ENCODE assay signal across 8 cellular contexts in genomic region chr2:219496781-219497494, GRCh38. TPM values are rescaled to one million over a fixed set of nuclear protein-coding genes. Genes with fewer than 3 reads are reported as not detected.
DNase-seq lines count a peak whose midpoint lies in the region; ATAC-seq, FAIRE-seq and TF ChIP-seq lines count a peak whose summit lies in the region.

No MANE protein-coding gene starts in this region.

- H3K36me3 Mint-ChIP-seq in activated T-cell treated with anti-CD3 and anti-CD28 coated beads, Interleukin-2, amount 50 U/mL, for 72 hours (ENCODE audit: insufficient read depth in 2 of 2): peaks cover 2 to 5% of the 10 kb centered on the region in 2 donors

- RAD21 ChIA-PET in HCT116 (lab: Charles Lee; ENCODE audit: low non-redundant PET in 1 of 2, low total read pairs in 2 of 2, uncharacterized antibody in 2 of 2, unreplicated experiment in 2 of 2): no interaction called here

- H3K9me3 Mint-ChIP-seq in activated T-cell treated with anti-CD3 and anti-CD28 coated beads, Interleukin-2, amount 50 U/mL, for 72 hours: no peaks in the 10 kb centered on the region

- intact Hi-C loops in HCT116 (cut with micrococcal nuclease): no loop called here
- intact Hi-C loops in right cardiac atrium (cut with DNase I): no loop called here
- intact Hi-C loops in sciatic nerve (cut with DNase I): no loop called here

- no peak for FAIRE-seq in D721Med (lab: Jason Lieb, UNC)

- ATAC-seq in HCT116 (no peak), right cardiac atrium (no peak), sciatic nerve (peak; percentile 0)
- no peak for ATAC-seq in activated T-cell treated with anti-CD3 and anti-CD28 coated beads, Interleukin-2, amount 50 U/mL, for 72 hours (replicated peaks in 1 of 2)

- peak overlapping the region; percentile 95 to 98 for H3K4me3 Mint-ChIP-seq in activated T-cell treated with anti-CD3 and anti-CD28 coated beads, Interleukin-2, amount 50 U/mL, for 72 hours

- no peak overlapping the region for H3K9ac ChIP-seq in HCT116 (ENCODE audit: low read length)

- H3K9me2 ChIP-seq in HCT116 (ENCODE audit: insufficient read depth): no peaks in the 10 kb centered on the region

- H3K4me2 ChIP-seq in HCT116 (ENCODE audit: low read length): peak overlapping the region; percentile 99

- DNase-seq in HCT116 (ENCODE audit: low read depth, low spot score) (no peak), right cardiac atrium (peak; percentile 42 to 79 (median 77)), sciatic nerve (ENCODE audit: low spot score) (no peak), DMS 273 (lab: John Stamatoyannopoulos, UW; ENCODE audit: unreplicated experiment) (no peak), D721Med (ENCODE audit: insufficient read length, low spot score) (no peak), GM10266 (ENCODE audit: extremely low spot score) (no peak), NAMALWA (ENCODE audit: low spot score) (no peak)
- no peak for DNase-seq in activated T-cell treated with anti-CD3 and anti-CD28 coated beads, Interleukin-2, amount 50 U/mL, for 72 hours

- H3K36me3 ChIP-seq in HCT116 (ENCODE audit: control insufficient read depth in 1 of 2, insufficient read depth in 2 of 2, low read length in 2 of 2): no peaks in the 10 kb centered on the region

- H4K20me1 ChIP-seq in HCT116 (ENCODE audit: insufficient read depth): no peaks in the 10 kb centered on the region

- no peak overlapping the region for H2AFZ ChIP-seq in HCT116 (ENCODE audit: low read depth, low read length, poor library complexity, severe bottlenecking)

- BruUV-seq in HCT116 (replicated peaks; lab: Mats Ljungman, UMichigan): no TSS peak

- CTCF ChIA-PET in HCT116 (lab: Charles Lee): interaction anchor here (1.0 to 5.2 kb wide), 6 partner anchors 11 to 44 kb away, joined by 5 to 103 read pairs (median 40); no protein-coding TSS in a partner anchor

- peaks cover 14% of the 10 kb centered on the region for H3K79me2 ChIP-seq in HCT116 (ENCODE audit: insufficient read depth, low read length)

- H3K9me3 ChIP-seq in HCT116 (ENCODE audit: control insufficient read depth in 1 of 2, insufficient read depth in 1 of 2, low read depth in 1 of 2, low read length in 2 of 2) (no peaks in the 10 kb centered on the region), right cardiac atrium (ENCODE audit: control insufficient read depth, low read length) (no peaks in the 10 kb centered on the region)

- H3K4me3 ChIP-seq in HCT116 (replicated peaks in 1 of 2; ENCODE audit: low read depth in 1 of 2, low read length in 2 of 2) (peak overlapping the region in 1 of 2 experiments; percentile 75; a peak in 2 of 4 replicates), right cardiac atrium (ENCODE audit: low read length) (peak overlapping the region; percentile 87)

- H3K4me1 Mint-ChIP-seq in activated T-cell treated with anti-CD3 and anti-CD28 coated beads, Interleukin-2, amount 50 U/mL, for 72 hours (ENCODE audit: low read depth): peaks cover 37% of the 10 kb centered on the region

- H3K27me3 ChIP-seq in HCT116 (ENCODE audit: insufficient read depth, low read length): no peaks in the 10 kb centered on the region
- H3K27me3 ChIP-seq in right cardiac atrium (ENCODE audit: control insufficient read depth, insufficient read depth): no peaks in the 10 kb centered on the region

- TF ChIP-seq CTCF in HCT116 (IDR thresholded peaks at IDR 0.05 in 2 of 3, conservative IDR thresholded peaks at IDR 0.05 in 1 of 3; ENCODE audit: borderline replicate concordance in 1 of 3, insufficient read depth in 1 of 3, low read depth in 2 of 3, low read length in 2 of 3) (no peak), D721Med (IDR thresholded peaks at IDR 0.05; ENCODE audit: insufficient read depth, missing control alignments) (no peak), GM10266 (IDR thresholded peaks at IDR 0.05; ENCODE audit: control insufficient read depth, insufficient read depth, low read depth, missing control alignments) (no peak)

- no peak for TF ChIP-seq RAD21 in HCT116 (IDR thresholded peaks at IDR 0.05; ENCODE audit: low read depth)

- H3K27ac ChIP-seq in HCT116 (ENCODE audit: low read depth, low read length) (peak overlapping the region; percentile 35; the same call in 1 of the 2 replicates), right cardiac atrium (ENCODE audit: low read length) (no peak overlapping the region)

- 32% methylated on average over 65 of the region's 65 CpGs for WGBS in right cardiac atrium

- H3K4me1 ChIP-seq in HCT116 (ENCODE audit: control insufficient read depth in 1 of 2, insufficient read depth in 2 of 2, low read length in 2 of 2) (peaks cover 24 to 47% of the 10 kb centered on the region in 2 experiments), right cardiac atrium (ENCODE audit: control insufficient read depth, insufficient read depth, low read length) (no peaks in the 10 kb centered on the region)

- no peak for TF ChIP-seq POLR2A in HCT116 (IDR thresholded peaks at IDR 0.05; ENCODE audit: borderline replicate concordance, extremely low read depth, insufficient read depth, insufficient read length)

- H3K27me3 Mint-ChIP-seq in activated T-cell treated with anti-CD3 and anti-CD28 coated beads, Interleukin-2, amount 50 U/mL, for 72 hours (ENCODE audit: low read depth): peaks cover 53% of the 10 kb centered on the region

- no peak overlapping the region for H3K27ac Mint-ChIP-seq in activated T-cell treated with anti-CD3 and anti-CD28 coated beads, Interleukin-2, amount 50 U/mL, for 72 hours

- POLR2A ChIA-PET in HCT116 (lab: Charles Lee): interaction anchor here (1.0 to 2.8 kb wide), 8 partner anchors 13 to 109 kb away, joined by 3 to 18 read pairs (median 6); partner anchors contain the start of gene DNPEP

TF ChIP-seq in HCT116, 20 proteins besides CTCF, POLR2A, EP300 and RAD21:
- TF ChIP-seq EGR1 (IDR thresholded peaks at IDR 0.05; ENCODE audit: low read depth) (no peak), ATF3 (IDR thresholded peaks at IDR 0.05) (no peak), YY1 (IDR thresholded peaks at IDR 0.05; ENCODE audit: extremely low read depth, insufficient replicate concordance, low read depth, low read length) (no peak), MAX (IDR thresholded peaks at IDR 0.05) (no peak), CEBPB (IDR thresholded peaks at IDR 0.05; ENCODE audit: low read depth) (no peak)

RNA-seq across cellular contexts. Expression of gene GMPPA, which starts 1.8 kb away (rescaled TPM):
- 71.8 TPM for total RNA-seq in HCT116 (2021; ENCODE audit: unreplicated experiment)
- polyA plus RNA-seq in HCT116 (2012): 78.5 and 89.8 TPM in 2 replicates
- 10 to 100 TPM; 39.4 to 47.3 TPM for total RNA-seq in activated T-cell treated with anti-CD3 and anti-CD28 coated beads, Interleukin-2, amount 50 U/mL, for 72 hours
- total RNA-seq in right cardiac atrium: 10 to 100 TPM; 22.9 to 27.5 (median 25.4) TPM
- 21.6 TPM for polyA plus RNA-seq in right cardiac atrium
- total RNA-seq in sciatic nerve: 25.9 TPM

RNA-seq across cellular contexts. Expression of gene ASIC4, which starts 17.3 kb away (rescaled TPM):
- total RNA-seq in HCT116 (2021; ENCODE audit: unreplicated experiment) (2.1 TPM), right cardiac atrium (1 to 10 TPM in 3 of 4 donors, under 1 TPM in 1; 0.28 to 1.8 (median 1.6) TPM), sciatic nerve (0.31 TPM)
- 1.3 and 1.9 TPM in 2 replicates for polyA plus RNA-seq in HCT116 (2012)
- under 1 TPM; 0.19 to 0.30 TPM for total RNA-seq in activated T-cell treated with anti-CD3 and anti-CD28 coated beads, Interleukin-2, amount 50 U/mL, for 72 hours
- 0.57 TPM for polyA plus RNA-seq in right cardiac atrium

RNA-seq across cellular contexts. Expression of gene CHPF, which starts 46.7 kb away (rescaled TPM):
- total RNA-seq in HCT116 (2021; ENCODE audit: unreplicated experiment): 228 TPM
- polyA plus RNA-seq in HCT116 (2012): 315 and 347 TPM in 2 replicates
- total RNA-seq in activated T-cell treated with anti-CD3 and anti-CD28 coated beads, Interleukin-2, amount 50 U/mL, for 72 hours: 10 to 100 TPM; 24.7 to 25.5 TPM
- 100 to 1,000 TPM in 2 of 4 donors, 10 to 100 TPM in 2; 92.6 to 145 (median 101) TPM for total RNA-seq in right cardiac atrium
- polyA plus RNA-seq in right cardiac atrium: 115 TPM
- 33.4 TPM for total RNA-seq in sciatic nerve

RNA-seq across cellular contexts. Expression of gene TMEM198, which starts 46.9 kb away (rescaled TPM):
- total RNA-seq in HCT116 (2021; ENCODE audit: unreplicated experiment) (2.1 TPM), right cardiac atrium (1 to 10 TPM; 1.8 to 3.4 (median 3.1) TPM), sciatic nerve (2.1 TPM)
- polyA plus RNA-seq in HCT116 (2012): 1.9 and 2.0 TPM in 2 replicates
- total RNA-seq in activated T-cell treated with anti-CD3 and anti-CD28 coated beads, Interleukin-2, amount 50 U/mL, for 72 hours: 1 to 10 TPM; 4.5 to 5.3 TPM
- 3.4 TPM for polyA plus RNA-seq in right cardiac atrium

Comparison
In these comparisons a context has a peak if more than half of its experiments do, and no peak if none do; other contexts are left out.
1. DNase-seq: peak in right cardiac atrium (3 of 3); none in HCT116 (single experiment), activated T-cell treated with anti-CD3 and anti-CD28 coated beads, Interleukin-2, amount 50 U/mL, for 72 hours (0 of 2), sciatic nerve (single experiment), DMS 273 (single experiment), D721Med (single experiment), GM10266 (single experiment) and NAMALWA (single experiment).